8 cellular contexts compared by ENCODE assay signal in genomic region chr22:49935561-49935960, GRCh38. TPM values are rescaled to one million over a fixed set of nuclear protein-coding genes. Genes with fewer than 3 reads are reported as not detected.
DNase-seq lines count a peak whose midpoint lies in the region; ATAC-seq lines count a peak whose summit lies in the region.

No MANE protein-coding gene starts in this region.

- peaks cover 24% of the 10 kb centered on the region for H3K4me1 Mint-ChIP-seq in activated T-helper 2 cell treated with anti-CD3 and anti-CD28 coated beads, Interferon-gamma antibody, Interleukin-2, Interleukin-4, amounts not matched to agents 10 μg/mL and 5 μg/mL and 100 μg/mL, durations not matched to agents 14 hours and 24 hours and 36 hours (ENCODE audit: low read depth)

- peak overlapping the region; percentile 76 for H3K27ac Mint-ChIP-seq in activated T-helper 2 cell treated with anti-CD3 and anti-CD28 coated beads, Interferon-gamma antibody, Interleukin-2, Interleukin-4, amounts not matched to agents 10 μg/mL and 5 μg/mL and 100 μg/mL, durations not matched to agents 14 hours and 24 hours and 36 hours

- intact Hi-C loops in activated T-helper 2 cell treated with anti-CD3 and anti-CD28 coated beads, Interferon-gamma antibody, Interleukin-2, Interleukin-4, amounts not matched to agents 10 μg/mL and 5 μg/mL and 100 μg/mL, durations not matched to agents 14 hours and 24 hours and 36 hours (cut with micrococcal nuclease): no loop called here

- in situ Hi-C loops in ACHN (cut with HindIII; ENCODE audit: low pct_ligation_motif_present, low pct_unique_long_range_greater_than_20kb, low sequenced_read_pairs): no loop called here

- H3K4me3 Mint-ChIP-seq in activated T-helper 2 cell treated with anti-CD3 and anti-CD28 coated beads, Interferon-gamma antibody, Interleukin-2, Interleukin-4, amounts not matched to agents 10 μg/mL and 5 μg/mL and 100 μg/mL, durations not matched to agents 14 hours and 24 hours and 36 hours (ENCODE audit: low read depth): no peak overlapping the region

- DNase-seq in ACHN (peak; percentile 24), EH (ENCODE audit: low read depth) (peak; percentile 33), lung microvascular endothelial cell (ENCODE audit: low read depth in 2 of 2) (peak; percentile 78 to 79), NCI-H2029 treated with DMSO at 0.1 percent for 48 hours (lab: John Stamatoyannopoulos, UW) (no peak)
- no peak for DNase-seq in activated T-helper 2 cell treated with anti-CD3 and anti-CD28 coated beads, Interferon-gamma antibody, Interleukin-2, Interleukin-4, amounts not matched to agents 10 μg/mL and 5 μg/mL and 100 μg/mL, durations not matched to agents 14 hours and 24 hours and 36 hours (ENCODE audit: low spot score)

- no peaks in the 10 kb centered on the region for H3K36me3 Mint-ChIP-seq in activated T-helper 2 cell treated with anti-CD3 and anti-CD28 coated beads, Interferon-gamma antibody, Interleukin-2, Interleukin-4, amounts not matched to agents 10 μg/mL and 5 μg/mL and 100 μg/mL, durations not matched to agents 14 hours and 24 hours and 36 hours (ENCODE audit: low read depth)

- no peak for ATAC-seq in HG02759 (IDR thresholded peaks at IDR 0.05; ENCODE audit: unreplicated experiment)
- ATAC-seq in GM21529 (IDR thresholded peaks at IDR 0.05; ENCODE audit: unreplicated experiment): no peak
- ATAC-seq in HG02610 (IDR thresholded peaks at IDR 0.05; ENCODE audit: unreplicated experiment): no peak

- H3K9me3 Mint-ChIP-seq in activated T-helper 2 cell treated with anti-CD3 and anti-CD28 coated beads, Interferon-gamma antibody, Interleukin-2, Interleukin-4, amounts not matched to agents 10 μg/mL and 5 μg/mL and 100 μg/mL, durations not matched to agents 14 hours and 24 hours and 36 hours: no peaks in the 10 kb centered on the region

- no peaks in the 10 kb centered on the region for H3K27me3 Mint-ChIP-seq in activated T-helper 2 cell treated with anti-CD3 and anti-CD28 coated beads, Interferon-gamma antibody, Interleukin-2, Interleukin-4, amounts not matched to agents 10 μg/mL and 5 μg/mL and 100 μg/mL, durations not matched to agents 14 hours and 24 hours and 36 hours (ENCODE audit: low read depth)

RNA-seq across cellular contexts. Expression of gene CRELD2, which starts 17.1 kb away (rescaled TPM):
- 49.9 and 52.9 TPM in 2 replicates for total RNA-seq in activated T-helper 2 cell treated with anti-CD3 and anti-CD28 coated beads, Interferon-gamma antibody, Interleukin-2, Interleukin-4, amounts not matched to agents 10 μg/mL and 5 μg/mL and 100 μg/mL, durations not matched to agents 14 hours and 24 hours and 36 hours
- total RNA-seq in lung microvascular endothelial cell: 40.3 and 45.2 TPM in 2 replicates

RNA-seq across cellular contexts. Expression of gene ALG12, which starts 17.3 kb away (rescaled TPM):
- total RNA-seq in activated T-helper 2 cell treated with anti-CD3 and anti-CD28 coated beads, Interferon-gamma antibody, Interleukin-2, Interleukin-4, amounts not matched to agents 10 μg/mL and 5 μg/mL and 100 μg/mL, durations not matched to agents 14 hours and 24 hours and 36 hours: 15.5 and 16.5 TPM in 2 replicates
- total RNA-seq in lung microvascular endothelial cell: 9.4 and 13.5 TPM in 2 replicates

RNA-seq across cellular contexts. Expression of gene PIM3, which starts 25.0 kb away (rescaled TPM):
- 215 TPM in 2 replicates for total RNA-seq in activated T-helper 2 cell treated with anti-CD3 and anti-CD28 coated beads, Interferon-gamma antibody, Interleukin-2, Interleukin-4, amounts not matched to agents 10 μg/mL and 5 μg/mL and 100 μg/mL, durations not matched to agents 14 hours and 24 hours and 36 hours
- 156 and 396 TPM in 2 replicates for total RNA-seq in lung microvascular endothelial cell

Comparison
In these comparisons a context has a peak if more than half of its experiments do, and no peak if none do; other contexts are left out.
1. DNase-seq: peak in ACHN (single experiment), EH (single experiment) and lung microvascular endothelial cell (2 of 2); none in activated T-helper 2 cell treated with anti-CD3 and anti-CD28 coated beads, Interferon-gamma antibody, Interleukin-2, Interleukin-4, amounts not matched to agents 10 μg/mL and 5 μg/mL and 100 μg/mL, durations not matched to agents 14 hours and 24 hours and 36 hours (single experiment) and NCI-H2029 treated with DMSO at 0.1 percent for 48 hours (single experiment).